In genomic region chr10:112986791-112987190, GRCh38 we compare ENCODE assay signal across 18 cellular contexts. TPM values are rescaled to one million over a fixed set of nuclear protein-coding genes. Genes with fewer than 3 reads are reported as not detected.
DNase-seq lines count a peak whose midpoint lies in the region; ATAC-seq and TF ChIP-seq lines count a peak whose summit lies in the region.
"Had no signal": no experiment of that assay in that cellular context is flagged by ENCODE, and none has a peak within 500 bp of the region (broad histone marks: within the 10 kb centered on the region; RNA-seq: fewer than 3 reads in every experiment).

No MANE protein-coding gene starts in this region.

- H3K4me3 Mint-ChIP-seq in stimulated activated naive CD8-positive, alpha-beta T cell treated with anti-CD3 and anti-CD28 coated beads, Interleukin-15, amount 100 ng/mL, for 72 hours = peak overlapping the region; percentile 29 to 62
- H3K4me3 Mint-ChIP-seq: activated CD4-positive, alpha-beta T cell treated with anti-CD3 and anti-CD28 coated beads for 36 hours; activated naive CD8-positive, alpha-beta T cell; CD4-positive, alpha-beta memory T cell had no signal

- H3K27ac ChIP-seq in foreskin keratinocyte = no peak overlapping the region
- H3K27ac ChIP-seq in upper lobe of left lung = no peak overlapping the region
- H3K27ac ChIP-seq: 22Rv1, ovary had no signal

- no peak overlapping the region for H3K27ac Mint-ChIP-seq in stimulated activated naive CD8-positive, alpha-beta T cell treated with anti-CD3 and anti-CD28 coated beads, Interleukin-15, amount 100 ng/mL, for 72 hours
- H3K27ac Mint-ChIP-seq: activated CD4-positive, alpha-beta T cell treated with anti-CD3 and anti-CD28 coated beads for 36 hours; activated naive CD8-positive, alpha-beta T cell; CD4-positive, alpha-beta memory T cell had no signal

- peaks cover 87% of the 10 kb centered on the region for H3K27me3 Mint-ChIP-seq in stimulated activated naive CD8-positive, alpha-beta T cell treated with anti-CD3 and anti-CD28 coated beads, Interleukin-15, amount 100 ng/mL, for 72 hours

- no peak overlapping the region for H3K4me3 ChIP-seq in upper lobe of left lung
- H3K4me3 ChIP-seq: esophagus squamous epithelium, lung, ovary, spleen had no signal

- H3K9me3 Mint-ChIP-seq in stimulated activated naive CD8-positive, alpha-beta T cell treated with anti-CD3 and anti-CD28 coated beads, Interleukin-15, amount 100 ng/mL, for 72 hours = no peaks in the 10 kb centered on the region

- no peaks in the 10 kb centered on the region for H3K9me3 ChIP-seq in upper lobe of left lung
- H3K9me3 ChIP-seq: esophagus squamous epithelium, ovary, spleen had no signal

- no peaks in the 10 kb centered on the region for H3K36me3 ChIP-seq in upper lobe of left lung
- H3K36me3 ChIP-seq: ovary had no signal

- ATAC-seq in foreskin keratinocyte (peak; percentile 4), HG03342 (IDR thresholded peaks at IDR 0.05; ENCODE audit: unreplicated experiment) (no peak), upper lobe of left lung (ENCODE audit: low FRiP score in 2 of 2) (no peak)
- no peak for ATAC-seq in stimulated activated naive CD8-positive, alpha-beta T cell treated with anti-CD3 and anti-CD28 coated beads, Interleukin-15, amount 100 ng/mL, for 72 hours

- H3K4me1 Mint-ChIP-seq in stimulated activated naive CD8-positive, alpha-beta T cell treated with anti-CD3 and anti-CD28 coated beads, Interleukin-15, amount 100 ng/mL, for 72 hours = peaks cover 29% of the 10 kb centered on the region

- H3K27me3 ChIP-seq in foreskin keratinocyte (no peaks in the 10 kb centered on the region), upper lobe of left lung (no peaks in the 10 kb centered on the region)
- H3K27me3 ChIP-seq: esophagus squamous epithelium, ovary had no signal

- 60 to 64% methylated on average over 7 of the region's 7 CpGs for WGBS in upper lobe of left lung, 2 donors

- no peak for TF ChIP-seq POLR2A in upper lobe of left lung (IDR thresholded peaks at IDR 0.05)

- H3K4me1 ChIP-seq in foreskin keratinocyte = peaks cover 29% of the 10 kb centered on the region
- peaks cover 4 to 30% (median 24%) of the 10 kb centered on the region in 4 donors for H3K4me1 ChIP-seq in upper lobe of left lung

- no peak for TF ChIP-seq EP300 in upper lobe of left lung (IDR thresholded peaks at IDR 0.05)

- TF ChIP-seq CTCF in foreskin keratinocyte (conservative IDR thresholded peaks at IDR 0.05) (no peak), upper lobe of left lung (IDR thresholded peaks at IDR 0.05) (no peak)

- DNase-seq in NCI-H82 (lab: John Stamatoyannopoulos, UW) (peak; percentile 39), NCI-H82 treated with DMSO at 0.1 percent for 48 hours (lab: John Stamatoyannopoulos, UW; ENCODE audit: unreplicated experiment) (no peak), amniotic epithelial cell (ENCODE audit: low read depth) (peak; percentile 53), foreskin keratinocyte (peak in 1 of 2 donors; percentile 25), HuH-7.5 (ENCODE audit: low spot score) (no peak), upper lobe of left lung (no peak)
- DNase-seq in stimulated activated naive CD8-positive, alpha-beta T cell treated with anti-CD3 and anti-CD28 coated beads, Interleukin-15, amount 100 ng/mL, for 72 hours = no peak
- DNase-seq: activated CD4-positive, alpha-beta T cell treated with anti-CD3 and anti-CD28 coated beads for 36 hours; CD4-positive, alpha-beta memory T cell; esophagus squamous epithelium; NCI-H2081 treated with DMSO at 0.1 percent for 48 hours; NCI-H69; ovary; spleen had no signal

RNA-seq across cellular contexts. Expression of gene TCF7L2, which starts 36.7 kb away (rescaled TPM):
- total RNA-seq in foreskin keratinocyte = 4.7 and 5.1 TPM in 2 replicates
- 2.4 and 2.6 TPM in 2 replicates for polyA plus RNA-seq in foreskin keratinocyte
- total RNA-seq in upper lobe of left lung = 10 to 100 TPM; 15.5 to 80.3 (median 48.1) TPM

Comparison
In these comparisons a context has a peak if more than half of its experiments do, and no peak if none do; other contexts are left out.
1. DNase-seq: peak in NCI-H82 (single experiment) and amniotic epithelial cell (single experiment); none in NCI-H82 treated with DMSO at 0.1 percent for 48 hours (single experiment), stimulated activated naive CD8-positive, alpha-beta T cell treated with anti-CD3 and anti-CD28 coated beads, Interleukin-15, amount 100 ng/mL, for 72 hours (0 of 2), HuH-7.5 (single experiment) and upper lobe of left lung (0 of 2).